Comparison of ENCODE assay signal across 10 cellular contexts in the genomic region with DNA sequence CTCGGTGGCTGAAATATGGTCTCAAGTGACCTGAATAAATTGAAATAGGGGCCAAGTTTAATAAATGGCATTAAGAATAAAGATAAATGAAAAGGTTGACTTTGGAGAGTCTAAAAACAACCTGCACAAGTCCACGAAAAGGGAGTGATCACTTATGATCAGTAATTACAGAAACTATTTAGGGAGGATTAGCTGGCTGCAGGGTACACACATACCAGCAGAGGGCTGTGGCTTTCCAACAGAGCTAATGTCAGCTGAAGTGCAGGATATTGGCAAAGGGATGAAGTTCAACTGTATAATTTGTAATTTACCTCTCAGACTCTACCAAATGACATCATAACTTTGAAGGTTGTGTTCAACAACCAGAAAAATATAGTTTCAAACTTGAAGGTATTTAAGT.
DNase-seq lines count a peak whose midpoint lies in the region; ATAC-seq and TF ChIP-seq lines count a peak whose summit lies in the region.
"Had no signal": no experiment of that assay in that cellular context is flagged by ENCODE, and none has a peak within 500 bp of the region (broad histone marks: within the 10 kb centered on the region; RNA-seq: fewer than 3 reads in every experiment).

No MANE protein-coding gene starts in this region.

- ATAC-seq in GM19351 (IDR thresholded peaks at IDR 0.05; ENCODE audit: unreplicated experiment): no peak

- DNase-seq in NCI-H2081 (lab: John Stamatoyannopoulos, UW): peak; percentile 17 to 22
- DNase-seq in NCI-H2081 treated with DMSO at 0.1 percent for 48 hours (lab: John Stamatoyannopoulos, UW): no peak
- peak; percentile 20 for DNase-seq in NCI-H82 treated with DMSO at 0.1 percent for 48 hours (lab: John Stamatoyannopoulos, UW; ENCODE audit: unreplicated experiment)
- no peak for DNase-seq in epithelial cell of proximal tubule (ENCODE audit: low read depth)
- DNase-seq in retinal pigment epithelial cell (ENCODE audit: low read depth): no peak
- no peak for DNase-seq in NOMO-1 treated with DMSO at 0.1 percent for 48 hours (lab: John Stamatoyannopoulos, UW; ENCODE audit: unreplicated experiment)
- no peak for DNase-seq in amygdala (lab: John Stamatoyannopoulos, UW)
- DNase-seq: NCI-H774, occipital lobe had no signal

- TF ChIP-seq CTCF in epithelial cell of proximal tubule (conservative IDR thresholded peaks at IDR 0.05; ENCODE audit: low read depth, low read length) (peak; percentile 52), retinal pigment epithelial cell (conservative IDR thresholded peaks at IDR 0.05; ENCODE audit: low read depth, low read length) (peak; percentile 69)

- H3K4me3 ChIP-seq in epithelial cell of proximal tubule (ENCODE audit: low read depth, low read length) (no peak overlapping the region), retinal pigment epithelial cell (ENCODE audit: low read length) (no peak overlapping the region)

Comparison
In these comparisons a context has a peak if more than half of its experiments do, and no peak if none do; other contexts are left out.
1. DNase-seq: peak in NCI-H2081 (2 of 2) and NCI-H82 treated with DMSO at 0.1 percent for 48 hours (single experiment); none in NCI-H2081 treated with DMSO at 0.1 percent for 48 hours (single experiment), epithelial cell of proximal tubule (single experiment), retinal pigment epithelial cell (single experiment), NOMO-1 treated with DMSO at 0.1 percent for 48 hours (single experiment) and amygdala (0 of 56).